Comparison of ENCODE assay signal across 1 cellular context in the genomic region with DNA sequence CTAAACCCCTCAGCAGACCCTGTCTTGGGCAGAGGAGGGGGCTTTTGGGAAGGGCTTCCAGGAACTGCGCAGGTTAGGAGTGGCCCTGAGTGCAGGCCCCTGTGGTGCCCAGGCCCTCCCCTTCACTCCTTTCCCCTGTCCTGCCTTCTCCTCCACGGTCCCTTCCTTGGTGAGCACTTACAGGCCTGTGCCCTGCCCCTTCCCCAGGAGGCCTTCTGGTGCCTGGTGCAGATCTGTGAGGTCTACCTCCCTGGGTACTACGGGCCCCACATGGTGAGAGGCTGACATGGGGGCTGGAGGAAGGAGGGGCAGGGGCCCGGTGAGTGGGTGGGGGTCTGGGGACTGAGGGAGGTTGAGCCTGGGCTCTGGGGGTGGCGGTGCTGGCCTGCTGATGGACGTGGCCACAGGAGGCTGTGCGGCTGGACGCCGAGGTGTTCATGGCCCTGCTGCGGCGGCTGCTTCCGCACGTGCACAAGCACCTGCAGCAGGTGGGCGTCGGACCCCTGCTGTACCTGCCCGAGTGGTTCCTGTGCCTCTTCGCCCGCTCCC.
TF ChIP-seq lines count a peak whose summit lies in the region.

No MANE protein-coding gene starts in this region.

TF ChIP-seq in HepG2, 621 proteins besides CTCF, POLR2A, EP300 and RAD21:
- TF ChIP-seq, protein P1, sequence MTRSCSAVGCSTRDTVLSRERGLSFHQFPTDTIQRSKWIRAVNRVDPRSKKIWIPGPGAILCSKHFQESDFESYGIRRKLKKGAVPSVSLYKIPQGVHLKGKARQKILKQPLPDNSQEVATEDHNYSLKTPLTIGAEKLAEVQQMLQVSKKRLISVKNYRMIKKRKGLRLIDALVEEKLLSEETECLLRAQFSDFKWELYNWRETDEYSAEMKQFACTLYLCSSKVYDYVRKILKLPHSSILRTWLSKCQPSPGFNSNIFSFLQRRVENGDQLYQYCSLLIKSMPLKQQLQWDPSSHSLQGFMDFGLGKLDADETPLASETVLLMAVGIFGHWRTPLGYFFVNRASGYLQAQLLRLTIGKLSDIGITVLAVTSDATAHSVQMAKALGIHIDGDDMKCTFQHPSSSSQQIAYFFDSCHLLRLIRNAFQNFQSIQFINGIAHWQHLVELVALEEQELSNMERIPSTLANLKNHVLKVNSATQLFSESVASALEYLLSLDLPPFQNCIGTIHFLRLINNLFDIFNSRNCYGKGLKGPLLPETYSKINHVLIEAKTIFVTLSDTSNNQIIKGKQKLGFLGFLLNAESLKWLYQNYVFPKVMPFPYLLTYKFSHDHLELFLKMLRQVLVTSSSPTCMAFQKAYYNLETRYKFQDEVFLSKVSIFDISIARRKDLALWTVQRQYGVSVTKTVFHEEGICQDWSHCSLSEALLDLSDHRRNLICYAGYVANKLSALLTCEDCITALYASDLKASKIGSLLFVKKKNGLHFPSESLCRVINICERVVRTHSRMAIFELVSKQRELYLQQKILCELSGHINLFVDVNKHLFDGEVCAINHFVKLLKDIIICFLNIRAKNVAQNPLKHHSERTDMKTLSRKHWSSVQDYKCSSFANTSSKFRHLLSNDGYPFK (CRISPR knock-in tag; IDR thresholded peaks at IDR 0.05; ENCODE audit: borderline replicate concordance) = no peak
- peak; percentile 21; the same call in 1 of the 2 replicates for TF ChIP-seq MYC (CRISPR knock-in tag; IDR thresholded peaks at IDR 0.05; ENCODE audit: borderline replicate concordance)
- TF ChIP-seq, protein P2, sequence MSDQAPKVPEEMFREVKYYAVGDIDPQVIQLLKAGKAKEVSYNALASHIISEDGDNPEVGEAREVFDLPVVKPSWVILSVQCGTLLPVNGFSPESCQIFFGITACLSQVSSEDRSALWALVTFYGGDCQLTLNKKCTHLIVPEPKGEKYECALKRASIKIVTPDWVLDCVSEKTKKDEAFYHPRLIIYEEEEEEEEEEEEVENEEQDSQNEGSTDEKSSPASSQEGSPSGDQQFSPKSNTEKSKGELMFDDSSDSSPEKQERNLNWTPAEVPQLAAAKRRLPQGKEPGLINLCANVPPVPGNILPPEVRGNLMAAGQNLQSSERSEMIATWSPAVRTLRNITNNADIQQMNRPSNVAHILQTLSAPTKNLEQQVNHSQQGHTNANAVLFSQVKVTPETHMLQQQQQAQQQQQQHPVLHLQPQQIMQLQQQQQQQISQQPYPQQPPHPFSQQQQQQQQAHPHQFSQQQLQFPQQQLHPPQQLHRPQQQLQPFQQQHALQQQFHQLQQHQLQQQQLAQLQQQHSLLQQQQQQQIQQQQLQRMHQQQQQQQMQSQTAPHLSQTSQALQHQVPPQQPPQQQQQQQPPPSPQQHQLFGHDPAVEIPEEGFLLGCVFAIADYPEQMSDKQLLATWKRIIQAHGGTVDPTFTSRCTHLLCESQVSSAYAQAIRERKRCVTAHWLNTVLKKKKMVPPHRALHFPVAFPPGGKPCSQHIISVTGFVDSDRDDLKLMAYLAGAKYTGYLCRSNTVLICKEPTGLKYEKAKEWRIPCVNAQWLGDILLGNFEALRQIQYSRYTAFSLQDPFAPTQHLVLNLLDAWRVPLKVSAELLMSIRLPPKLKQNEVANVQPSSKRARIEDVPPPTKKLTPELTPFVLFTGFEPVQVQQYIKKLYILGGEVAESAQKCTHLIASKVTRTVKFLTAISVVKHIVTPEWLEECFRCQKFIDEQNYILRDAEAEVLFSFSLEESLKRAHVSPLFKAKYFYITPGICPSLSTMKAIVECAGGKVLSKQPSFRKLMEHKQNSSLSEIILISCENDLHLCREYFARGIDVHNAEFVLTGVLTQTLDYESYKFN (CRISPR knock-in tag; conservative IDR thresholded peaks at IDR 0.05) = no peak
- 0 out of 2 replicates have a peak, but pooled peaks have one; percentile 16 for TF ChIP-seq RXRA (CRISPR knock-in tag; IDR thresholded peaks at IDR 0.05)
- TF ChIP-seq CCDC6 (CRISPR knock-in tag; IDR thresholded peaks at IDR 0.05) = no peak
- TF ChIP-seq ZNF724P (CRISPR knock-in tag; IDR thresholded peaks at IDR 0.05; ENCODE audit: borderline replicate concordance) = no peak
- no peak for TF ChIP-seq ZNF713 (CRISPR knock-in tag; IDR thresholded peaks at IDR 0.05)
- no peak for TF ChIP-seq MAFK (conservative IDR thresholded peaks at IDR 0.05 in 1 of 2, IDR thresholded peaks at IDR 0.05 in 1 of 2; ENCODE audit: low read length in 2 of 2)
- no peak for TF ChIP-seq ZNF263 (CRISPR knock-in tag; IDR thresholded peaks at IDR 0.05)
